Comparison of ENCODE assay signal across 15 cellular contexts in the genomic region with DNA sequence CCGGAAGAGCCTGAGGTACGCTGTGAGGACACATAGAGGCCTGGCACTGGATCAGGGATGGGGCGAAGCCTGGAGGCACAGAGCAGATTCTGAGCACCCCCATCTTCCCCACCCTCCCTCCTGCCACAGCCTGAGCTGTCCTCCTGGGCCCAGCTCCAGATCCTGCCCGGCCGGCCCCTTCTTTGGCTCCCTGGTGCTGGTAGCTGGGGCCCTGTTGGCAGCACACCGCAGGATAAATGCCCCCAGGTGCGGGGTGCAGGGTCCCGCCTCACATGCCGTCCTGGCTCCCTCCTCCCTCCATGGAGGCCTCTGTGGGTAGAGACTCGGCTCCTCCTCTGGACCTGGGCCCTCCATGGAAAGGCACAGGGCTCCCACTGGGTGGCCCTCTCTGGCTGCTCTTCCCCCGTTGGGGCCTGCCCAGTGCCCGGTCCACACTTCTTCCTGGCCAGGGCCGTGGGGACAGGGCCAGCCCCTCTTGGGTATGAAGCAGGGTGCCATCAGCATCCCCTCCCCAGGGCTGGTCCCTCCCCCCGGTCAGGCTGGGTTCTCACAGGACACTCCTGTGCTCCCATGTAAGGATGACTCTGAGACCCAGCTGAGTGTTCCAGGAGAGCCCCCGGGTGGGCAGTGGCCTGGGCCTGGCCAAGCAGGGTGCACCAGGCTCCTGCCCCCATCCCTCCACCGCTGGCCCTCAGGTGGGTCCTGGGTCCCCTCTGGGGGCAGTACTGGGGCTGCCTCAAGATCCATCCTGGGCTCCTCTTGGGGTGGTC. TPM values are rescaled to one million over a fixed set of nuclear protein-coding genes. Genes with fewer than 3 reads are reported as not detected.
DNase-seq lines count a peak whose midpoint lies in the region; ATAC-seq and TF ChIP-seq lines count a peak whose summit lies in the region.
"Had no signal": no experiment of that assay in that cellular context is flagged by ENCODE, and none has a peak within 500 bp of the region (broad histone marks: within the 10 kb centered on the region; RNA-seq: fewer than 3 reads in every experiment).

No MANE protein-coding gene starts in this region.

- H3K9ac ChIP-seq in PC-3 (ENCODE audit: low read length): no peak overlapping the region

- H3K27ac ChIP-seq in PC-3 (ENCODE audit: low read length): no peak overlapping the region
- peak overlapping the region; percentile 97 to 100 (median 100) for H3K27ac ChIP-seq in gastrocnemius medialis
- no peak overlapping the region for H3K27ac ChIP-seq in body of pancreas
- H3K27ac ChIP-seq: uterus had no signal

- H3K4me1 Mint-ChIP-seq in activated naive CD4-positive, alpha-beta T cell treated with anti-CD3 and anti-CD28 coated beads, Interleukin-2, amount 50 U/mL, for 24 hours: no peaks in the 10 kb centered on the region
- H3K4me1 Mint-ChIP-seq: activated CD4-positive, alpha-beta T cell treated with anti-CD3 and anti-CD28 coated beads, Interleukin-2, amount 10 ng/mL, durations not matched to agents 24 days and 14 days had no signal

- WGBS in body of pancreas, 2 donors: 45 to 56% methylated on average over 7 to 16 of the region's 16 CpGs

- no peaks in the 10 kb centered on the region for H3K9me3 Mint-ChIP-seq in activated naive CD4-positive, alpha-beta T cell treated with anti-CD3 and anti-CD28 coated beads, Interleukin-2, amount 50 U/mL, for 24 hours
- H3K9me3 Mint-ChIP-seq: activated CD4-positive, alpha-beta T cell treated with anti-CD3 and anti-CD28 coated beads, Interleukin-2, amount 10 ng/mL, durations not matched to agents 24 days and 14 days; CD4-positive, alpha-beta T cell had no signal

- intact Hi-C loops in PC-3 (cut with micrococcal nuclease) (no loop called here), gastrocnemius medialis (cut with DNase I; ENCODE audit: low total_unique reads) (loop anchor here (1.0 to 10.0 kb wide), 2 partner anchors 40 to 1262 kb away; a partner anchor contains a TSS), body of pancreas (cut with DNase I) (no loop called here)

- in situ Hi-C loops in gastrocnemius medialis (cut with MboI; ENCODE audit: low sequenced_read_pairs in 4 of 4): no loop called here

- no peaks in the 10 kb centered on the region for H3K36me3 Mint-ChIP-seq in activated naive CD4-positive, alpha-beta T cell treated with anti-CD3 and anti-CD28 coated beads, Interleukin-2, amount 50 U/mL, for 24 hours

- H3K27me3 ChIP-seq in PC-3 (ENCODE audit: low read length) (no peaks in the 10 kb centered on the region), gastrocnemius medialis (no peaks in the 10 kb centered on the region), body of pancreas (peaks cover 0 to 7% of the 10 kb centered on the region in 2 donors)
- H3K27me3 ChIP-seq: uterus had no signal

- TF ChIP-seq CTCF in PC-3 (conservative IDR thresholded peaks at IDR 0.05; ENCODE audit: low read depth, low read length): no peak
- no peak for TF ChIP-seq CTCF in gastrocnemius medialis (IDR thresholded peaks at IDR 0.05 in 4 of 5, conservative IDR thresholded peaks at IDR 0.05 in 1 of 5)
- no peak for TF ChIP-seq CTCF in body of pancreas (IDR thresholded peaks at IDR 0.05)

- no peak overlapping the region for H2AFZ ChIP-seq in PC-3 (ENCODE audit: low read length)

- H3K4me3 ChIP-seq in PC-3 (ENCODE audit: low read length) (no peak overlapping the region), gastrocnemius medialis (no peak overlapping the region), body of pancreas (no peak overlapping the region)
- H3K4me3 ChIP-seq: esophagus muscularis mucosa, uterus had no signal

- H3K9me3 ChIP-seq in PC-3 (ENCODE audit: low read length): no peaks in the 10 kb centered on the region
- H3K9me3 ChIP-seq in gastrocnemius medialis: no peaks in the 10 kb centered on the region
- H3K9me3 ChIP-seq in body of pancreas: no peaks in the 10 kb centered on the region
- H3K9me3 ChIP-seq: esophagus muscularis mucosa, uterus had no signal

- no peaks in the 10 kb centered on the region for H3K9me2 ChIP-seq in PC-3 (replicated peaks; ENCODE audit: low read length)

- POLR2A ChIA-PET in PC-3 (lab: Charles Lee; ENCODE audit: unreplicated experiment): no interaction called here

- H3K4me3 Mint-ChIP-seq in activated naive CD4-positive, alpha-beta T cell treated with anti-CD3 and anti-CD28 coated beads, Interleukin-2, amount 50 U/mL, for 24 hours: no peak overlapping the region
- H3K4me3 Mint-ChIP-seq: activated CD4-positive, alpha-beta T cell treated with anti-CD3 and anti-CD28 coated beads, Interleukin-2, amount 10 ng/mL, durations not matched to agents 24 days and 14 days; CD4-positive, alpha-beta T cell had no signal

- TF ChIP-seq POLR2A in gastrocnemius medialis (IDR thresholded peaks at IDR 0.05) (no peak), body of pancreas (IDR thresholded peaks at IDR 0.05) (no peak)

- CTCF ChIA-PET in PC-3 (lab: Charles Lee): no interaction called here

- H3K27me3 Mint-ChIP-seq in activated naive CD4-positive, alpha-beta T cell treated with anti-CD3 and anti-CD28 coated beads, Interleukin-2, amount 50 U/mL, for 24 hours: peaks cover 10% of the 10 kb centered on the region

- no peaks in the 10 kb centered on the region for H3K4me1 ChIP-seq in PC-3 (ENCODE audit: insufficient read depth, low read length)
- H3K4me1 ChIP-seq in gastrocnemius medialis: peaks cover 35 to 40% of the 10 kb centered on the region in 2 donors
- H3K4me1 ChIP-seq in body of pancreas: peaks cover 8% of the 10 kb centered on the region
- H3K4me1 ChIP-seq: uterus had no signal

- no TSS peak for BruUV-seq in PC-3 (replicated peaks; lab: Mats Ljungman, UMichigan)

- no peaks in the 10 kb centered on the region for H3K79me2 ChIP-seq in PC-3 (ENCODE audit: low read length)

- no peak for DNase-seq in activated naive CD4-positive, alpha-beta T cell (lab: John Stamatoyannopoulos, UW)
- DNase-seq in PC-3 (no peak), left lobe of liver (ENCODE audit: low spot score) (peak; percentile 37), gastrocnemius medialis (peak in 1 of 2 donors; percentile 57), body of pancreas (no peak), NCI-H2227 treated with DMSO at 0.1 percent for 48 hours (lab: John Stamatoyannopoulos, UW) (no peak), UCSD-AML1 (lab: John Stamatoyannopoulos, UW; ENCODE audit: unreplicated experiment) (no peak)
- DNase-seq: activated CD4-positive, alpha-beta T cell treated with anti-CD3 and anti-CD28 coated beads, Interleukin-2, amount 10 ng/mL, durations not matched to agents 24 days and 14 days; CD4-positive, alpha-beta T cell; central memory CD4-positive, alpha-beta T cell; effector CD4-positive, alpha-beta T cell; NCI-H146; uterus had no signal

- no peaks in the 10 kb centered on the region for H3K36me3 ChIP-seq in PC-3 (ENCODE audit: low read depth, low read length)
- H3K36me3 ChIP-seq in gastrocnemius medialis: no peaks in the 10 kb centered on the region
- H3K36me3 ChIP-seq in body of pancreas (replicated peaks in 1 of 2; ENCODE audit: insufficient read depth in 1 of 2, low read depth in 2 of 2): no peaks in the 10 kb centered on the region
- H3K36me3 ChIP-seq: esophagus muscularis mucosa, uterus had no signal

- ATAC-seq in PC-3 (0 out of 2 replicates have a peak, but pooled peaks have one; percentile 4), left lobe of liver (peak; percentile 10), gastrocnemius medialis (no peak), body of pancreas (no peak)

- H4K20me1 ChIP-seq in PC-3 (ENCODE audit: low read length): no peaks in the 10 kb centered on the region

- no peaks in the 10 kb centered on the region for H3F3A ChIP-seq in PC-3 (ENCODE audit: low read length, unreplicated experiment)

- no peak overlapping the region for H3K4me2 ChIP-seq in PC-3 (ENCODE audit: low read length)

- peak overlapping the region; percentile 72 for H3K27ac Mint-ChIP-seq in activated naive CD4-positive, alpha-beta T cell treated with anti-CD3 and anti-CD28 coated beads, Interleukin-2, amount 50 U/mL, for 24 hours
- H3K27ac Mint-ChIP-seq: activated CD4-positive, alpha-beta T cell treated with anti-CD3 and anti-CD28 coated beads, Interleukin-2, amount 10 ng/mL, durations not matched to agents 24 days and 14 days; CD4-positive, alpha-beta T cell had no signal

RNA-seq across cellular contexts. Expression of a gene that starts 1.1 kb away (rescaled TPM):
- total RNA-seq in PC-3 (2014; rRNA removed) (29.1 and 42.7 TPM in 2 replicates), left lobe of liver (3.1 TPM), gastrocnemius medialis (1,000 to 10,000 TPM in 2 of 4 donors, 100 to 1,000 TPM in 2; 798 to 1,571 (median 1,162) TPM), body of pancreas (10 to 100 TPM; 14.5 to 34.9 TPM)

RNA-seq across cellular contexts. Expression of a gene that starts 41.2 kb away (rescaled TPM):
- 13.3 and 18.3 TPM in 2 replicates for total RNA-seq in PC-3 (2014; rRNA removed)
- 9.8 TPM for total RNA-seq in left lobe of liver
- total RNA-seq in gastrocnemius medialis: 10 to 100 TPM in 3 of 4 donors, 1 to 10 TPM in 1; 4.9 to 15.7 (median 12.3) TPM
- total RNA-seq in body of pancreas: 10 to 100 TPM in 1 of 2 donors, 1 to 10 TPM in 1; 4.7 to 13.5 TPM

RNA-seq across cellular contexts. Expression of a gene that starts 57.0 kb away (rescaled TPM):
- total RNA-seq in PC-3 (2014; rRNA removed) (1.2 and 2.2 TPM in 2 replicates), left lobe of liver (0.50 TPM), gastrocnemius medialis (under 1 TPM in 2 of 4 donors, not detected in 2; 0.26 to 0.64 TPM), body of pancreas (1 to 10 TPM in 1 of 2 donors, under 1 TPM in 1; 0.33 to 1.6 TPM)

Comparison
In these comparisons a context has a peak if more than half of its experiments do, and no peak if none do; other contexts are left out.
1. ATAC-seq: peak in PC-3 (single experiment) and left lobe of liver (single experiment); none in gastrocnemius medialis (0 of 2) and body of pancreas (single experiment).
2. H3K27ac ChIP-seq: peak in gastrocnemius medialis (4 of 4); none in PC-3 (single experiment) and body of pancreas (0 of 4).
3. RNA of a gene that starts 1.1 kb away (total RNA-seq): 798 to 1,571 TPM in gastrocnemius medialis; 14.5 to 34.9 TPM in body of pancreas, 29.1 to 42.7 TPM in PC-3 and 3.1 TPM in left lobe of liver (single experiment); every median in the first group is over 10 times any median in the second.